In the genomic region with DNA sequence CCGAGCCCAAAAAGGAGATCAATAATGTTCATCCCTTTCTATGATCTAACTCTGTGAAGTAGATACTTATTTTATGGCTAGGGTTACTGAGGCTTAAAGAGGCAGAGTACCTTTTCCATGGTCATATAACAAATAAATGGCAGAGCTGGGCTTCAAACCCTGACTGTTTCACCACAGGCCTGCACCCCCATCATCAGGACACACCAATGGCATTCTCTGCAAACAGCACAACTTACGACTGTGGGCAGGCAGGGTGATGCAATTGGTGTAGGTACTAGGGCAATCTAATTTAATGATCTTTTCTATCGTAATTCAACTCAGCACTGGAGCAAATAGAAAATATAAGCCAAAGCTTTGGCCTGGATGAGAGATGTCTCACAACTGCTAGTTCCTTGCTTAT, we compare ENCODE assay signal across 31 cellular contexts.
DNase-seq lines count a peak whose midpoint lies in the region; TF ChIP-seq lines count a peak whose summit lies in the region.
"Had no signal": no experiment of that assay in that cellular context is flagged by ENCODE, and none has a peak within 500 bp of the region (broad histone marks: within the 10 kb centered on the region; RNA-seq: fewer than 3 reads in every experiment).

No MANE protein-coding gene starts in this region.

- no peaks in the 10 kb centered on the region for H3K27me3 Mint-ChIP-seq in MCF 10A (ENCODE audit: insufficient read depth, unreplicated experiment)
- H3K27me3 Mint-ChIP-seq: activated B cell treated with CpG ODN at 0.5 μM for 24 hours; activated CD4-positive, alpha-beta T cell treated with anti-CD3 and anti-CD28 coated beads, Interleukin-2, amount 10 ng/mL, durations not matched to agents 7 days and 5 days; activated naive CD8-positive, alpha-beta T cell treated with anti-CD3 and anti-CD28 coated beads for 36 hours; CD4-positive, CD25-positive, alpha-beta regulatory T cell; naive thymus-derived CD8-positive, alpha-beta T cell; stimulated activated naive B cell treated with anti-CD40 and anti-IgM and Interleukin-4, amounts not matched to agents 10 μg/mL and 1 μg/mL and 100 μg/mL, for 72 hours had no signal

- dilution Hi-C loops in mammary epithelial cell (cut with HindIII; ENCODE audit: low sequenced_read_pairs): no loop called here

- H3K27me3 ChIP-seq in mammary epithelial cell (ENCODE audit: insufficient read depth, low read length): no peaks in the 10 kb centered on the region
- no peaks in the 10 kb centered on the region for H3K27me3 ChIP-seq in spleen (replicated peaks in 1 of 7)
- H3K27me3 ChIP-seq: ascending aorta, cardiac muscle cell, upper lobe of left lung had no signal

- H3K4me2 ChIP-seq in mammary epithelial cell (ENCODE audit: insufficient read depth, low read depth, low read length): no peak overlapping the region

- intact Hi-C loops in MCF 10A (cut with micrococcal nuclease) (no loop called here), mammary epithelial cell (cut with micrococcal nuclease) (no loop called here), spleen (cut with DNase I; ENCODE audit: low total_unique reads) (no loop called here)

- H3K4me1 ChIP-seq in mammary epithelial cell (ENCODE audit: insufficient read depth, low read length) (peaks cover 7% of the 10 kb centered on the region), spleen (no peaks in the 10 kb centered on the region)

- no peak for TF ChIP-seq POLR2A in spleen (IDR thresholded peaks at IDR 0.05)

- no peak overlapping the region for H3K9ac ChIP-seq in mammary epithelial cell (ENCODE audit: insufficient read depth, low read length)
- H3K9ac ChIP-seq in SK-N-MC (ENCODE audit: insufficient read length): no peak overlapping the region

- H3K4me3 Mint-ChIP-seq in MCF 10A (ENCODE audit: unreplicated experiment): no peak overlapping the region
- H3K4me3 Mint-ChIP-seq: activated B cell treated with CpG ODN at 0.5 μM for 24 hours; activated CD4-positive, alpha-beta T cell treated with anti-CD3 and anti-CD28 coated beads, Interleukin-2, amount 10 ng/mL, durations not matched to agents 7 days and 5 days; activated naive CD8-positive, alpha-beta T cell treated with anti-CD3 and anti-CD28 coated beads for 36 hours; CD4-positive, CD25-positive, alpha-beta regulatory T cell; naive thymus-derived CD8-positive, alpha-beta T cell; stimulated activated naive B cell treated with anti-CD40 and anti-IgM and Interleukin-4, amounts not matched to agents 10 μg/mL and 1 μg/mL and 100 μg/mL, for 72 hours had no signal

- H3K36me3 ChIP-seq in mammary epithelial cell (ENCODE audit: insufficient read depth, low read length) (peaks cover 17% of the 10 kb centered on the region), SK-N-MC (ENCODE audit: insufficient read depth, low read length) (no peaks in the 10 kb centered on the region), spleen (peaks cover 0 to 71% (median 2%) of the 10 kb centered on the region in 6 donors)
- H3K36me3 ChIP-seq: cardiac muscle cell had no signal

- H3K27ac Mint-ChIP-seq in MCF 10A (ENCODE audit: low read depth, unreplicated experiment): peak overlapping the region; percentile 42
- H3K27ac Mint-ChIP-seq: activated B cell treated with CpG ODN at 0.5 μM for 24 hours; activated CD4-positive, alpha-beta T cell treated with anti-CD3 and anti-CD28 coated beads, Interleukin-2, amount 10 ng/mL, durations not matched to agents 7 days and 5 days; activated naive CD8-positive, alpha-beta T cell treated with anti-CD3 and anti-CD28 coated beads for 36 hours; stimulated activated naive B cell treated with anti-CD40 and anti-IgM and Interleukin-4, amounts not matched to agents 10 μg/mL and 1 μg/mL and 100 μg/mL, for 72 hours had no signal

- in situ Hi-C loops in mammary epithelial cell (cut with MboI; ENCODE audit: low sequenced_read_pairs in 2 of 2): no loop called here

- no peak for DNase-seq in MCF 10A (ENCODE audit: unreplicated experiment)
- DNase-seq in mammary epithelial cell: no peak
- DNase-seq in SK-N-MC (ENCODE audit: low read depth, low spot score): no peak
- DNase-seq in fibroblast of the conjunctiva (ENCODE audit: low read depth): peak; percentile 53
- peak; percentile 76 for DNase-seq in skeletal muscle cell (ENCODE audit: low read depth)
- DNase-seq in DMS53 (lab: John Stamatoyannopoulos, UW): no peak
- no peak for DNase-seq in foreskin melanocyte
- DNase-seq in spleen: no peak
- DNase-seq: activated B cell treated with CpG ODN at 0.5 μM for 24 hours; activated CD4-positive, alpha-beta T cell treated with anti-CD3 and anti-CD28 coated beads, Interleukin-2, amount 10 ng/mL, durations not matched to agents 7 days and 5 days; activated gamma-delta T cell; activated naive CD8-positive, alpha-beta T cell treated with anti-CD3 and anti-CD28 coated beads for 36 hours; activated T-cell treated with anti-CD3 and anti-CD28 coated beads, Interleukin-2, amount 50 U/mL, for 1 hour; CD4-positive, CD25-positive, alpha-beta regulatory T cell; effector CD8-positive, alpha-beta T cell; EL; Kasumi-1; left ventricle myocardium superior; naive thymus-derived CD8-positive, alpha-beta T cell; NCI-H1417 treated with DMSO at 0.1 percent for 48 hours; NCI-H2081; NCI-H345; NCI-H774; occipital lobe; SHP77 treated with DMSO at 0.1 percent for 48 hours; stimulated activated naive B cell treated with anti-CD40 and anti-IgM and Interleukin-4, amounts not matched to agents 10 μg/mL and 1 μg/mL and 100 μg/mL, for 72 hours; substantia nigra; upper lobe of left lung had no signal

- H4K20me1 ChIP-seq in mammary epithelial cell (ENCODE audit: insufficient read depth, low read length): peaks cover 2% of the 10 kb centered on the region

- POLR2A ChIA-PET in MCF 10A (lab: Yijun Ruan, JAX): no interaction called here

- H2AFZ ChIP-seq in mammary epithelial cell (ENCODE audit: low read depth, low read length): no peak overlapping the region

- H3K4me3 ChIP-seq in mammary epithelial cell (replicated peaks in 1 of 3; ENCODE audit: insufficient read depth in 1 of 3, low read depth in 2 of 3, low read length in 3 of 3): no peak overlapping the region
- H3K4me3 ChIP-seq in SK-N-MC: no peak overlapping the region
- no peak overlapping the region for H3K4me3 ChIP-seq in skeletal muscle cell (ENCODE audit: low read depth, low read length)
- no peak overlapping the region for H3K4me3 ChIP-seq in spleen
- H3K4me3 ChIP-seq: ascending aorta, cardiac muscle cell, upper lobe of left lung had no signal

- H3K27ac ChIP-seq in mammary epithelial cell (ENCODE audit: insufficient read depth, low read depth, low read length): no peak overlapping the region
- peak overlapping the region; percentile 18; the same call in 1 of the 2 replicates for H3K27ac ChIP-seq in SK-N-MC
- H3K27ac ChIP-seq in spleen: no peak overlapping the region
- H3K27ac ChIP-seq: 22Rv1, ascending aorta, cardiac muscle cell, upper lobe of left lung had no signal

- H3K36me3 Mint-ChIP-seq in MCF 10A (ENCODE audit: insufficient read depth, unreplicated experiment): peaks cover 12% of the 10 kb centered on the region
- H3K36me3 Mint-ChIP-seq: activated naive CD8-positive, alpha-beta T cell treated with anti-CD3 and anti-CD28 coated beads for 36 hours; CD4-positive, CD25-positive, alpha-beta regulatory T cell; naive thymus-derived CD8-positive, alpha-beta T cell had no signal

- TF ChIP-seq CTCF in MCF 10A (IDR thresholded peaks at IDR 0.05; ENCODE audit: unreplicated experiment) (no peak), mammary epithelial cell (conservative IDR thresholded peaks at IDR 0.05 in 1 of 2, IDR thresholded peaks at IDR 0.05 in 1 of 2; ENCODE audit: extremely low read depth in 1 of 2, insufficient read depth in 1 of 2, low read depth in 1 of 2, low read length in 2 of 2) (no peak), spleen (IDR thresholded peaks at IDR 0.05 in 8 of 11, conservative IDR thresholded peaks at IDR 0.05 in 3 of 11) (no peak)

- H3K9me3 ChIP-seq in mammary epithelial cell (replicated peaks; ENCODE audit: insufficient read depth, low read length): no peaks in the 10 kb centered on the region
- H3K9me3 ChIP-seq in SK-N-MC (ENCODE audit: low read depth, low read length): no peaks in the 10 kb centered on the region
- no peaks in the 10 kb centered on the region for H3K9me3 ChIP-seq in spleen
- H3K9me3 ChIP-seq: ascending aorta, upper lobe of left lung had no signal

- CTCF ChIA-PET in MCF 10A (lab: Yijun Ruan, JAX) (interaction anchor here (0.7 to 1.0 kb wide), 3 partner anchors 104 to 364 kb away, joined by 3 to 4 read pairs (median 3); no protein-coding TSS in a partner anchor), mammary epithelial cell (lab: Charles Lee; ENCODE audit: low non-redundant PET) (interaction anchor here (0.6 kb wide), 1 partner anchor 83 kb away, joined by 5 read pairs; no protein-coding TSS in a partner anchor)

- H3K9me3 Mint-ChIP-seq in MCF 10A (ENCODE audit: unreplicated experiment): no peaks in the 10 kb centered on the region
- H3K9me3 Mint-ChIP-seq: activated B cell treated with CpG ODN at 0.5 μM for 24 hours; activated CD4-positive, alpha-beta T cell treated with anti-CD3 and anti-CD28 coated beads, Interleukin-2, amount 10 ng/mL, durations not matched to agents 7 days and 5 days; activated naive CD8-positive, alpha-beta T cell treated with anti-CD3 and anti-CD28 coated beads for 36 hours; naive thymus-derived CD8-positive, alpha-beta T cell; stimulated activated naive B cell treated with anti-CD40 and anti-IgM and Interleukin-4, amounts not matched to agents 10 μg/mL and 1 μg/mL and 100 μg/mL, for 72 hours had no signal

- no peaks in the 10 kb centered on the region for H3K79me2 ChIP-seq in mammary epithelial cell (ENCODE audit: insufficient read depth, low read length)

- H3K4me1 Mint-ChIP-seq in MCF 10A (ENCODE audit: insufficient read depth, unreplicated experiment): no peaks in the 10 kb centered on the region
- H3K4me1 Mint-ChIP-seq: activated B cell treated with CpG ODN at 0.5 μM for 24 hours; activated CD4-positive, alpha-beta T cell treated with anti-CD3 and anti-CD28 coated beads, Interleukin-2, amount 10 ng/mL, durations not matched to agents 7 days and 5 days; activated naive CD8-positive, alpha-beta T cell treated with anti-CD3 and anti-CD28 coated beads for 36 hours; CD4-positive, CD25-positive, alpha-beta regulatory T cell; naive thymus-derived CD8-positive, alpha-beta T cell; stimulated activated naive B cell treated with anti-CD40 and anti-IgM and Interleukin-4, amounts not matched to agents 10 μg/mL and 1 μg/mL and 100 μg/mL, for 72 hours had no signal

- WGBS in mammary epithelial cell (ENCODE audit: low coverage, missing lambda C conversion rate): 92% methylated on average over 3 of the region's 3 CpGs
- WGBS in spleen, 5 donors: 89 to 94% (median 93%) methylated on average over 3 of the region's 3 CpGs

- no TSS peak for BruUV-seq in MCF 10A (replicated peaks; lab: Mats Ljungman, UMichigan)
- BruUV-seq in mammary epithelial cell (replicated peaks; lab: Mats Ljungman, UMichigan): no TSS peak

Comparison
In these comparisons a context has a peak if more than half of its experiments do, and no peak if none do; other contexts are left out.
1. DNase-seq: peak in fibroblast of the conjunctiva (single experiment) and skeletal muscle cell (single experiment); none in MCF 10A (single experiment), mammary epithelial cell (single experiment), SK-N-MC (single experiment), DMS53 (single experiment), foreskin melanocyte (single experiment) and spleen (single experiment).